Comparison of ENCODE assay signal across 8 cellular contexts in genomic region chr1:203271018-203271743, GRCh38. TPM values are rescaled to one million over a fixed set of nuclear protein-coding genes. Genes with fewer than 3 reads are reported as not detected.
DNase-seq lines count a peak whose midpoint lies in the region; ATAC-seq, FAIRE-seq and TF ChIP-seq lines count a peak whose summit lies in the region.

No MANE protein-coding gene starts in this region.

- H3K4me1 Mint-ChIP-seq in astrocyte (ENCODE audit: low read depth, unreplicated experiment), result peaks cover 4% of the 10 kb centered on the region

- H3K4me3 Mint-ChIP-seq in astrocyte (ENCODE audit: unreplicated experiment), result no peak overlapping the region

- peak overlapping the region; percentile 90 for H3K4me2 ChIP-seq in SU-DHL-6 (ENCODE audit: low read depth, low read length, poor library complexity, severe bottlenecking)
- H3K4me2 ChIP-seq in astrocyte (ENCODE audit: low read length), result peak overlapping the region; percentile 20

- peak overlapping the region; percentile 96 for H3K9ac ChIP-seq in SU-DHL-6 (ENCODE audit: low read length)
- no peak overlapping the region for H3K9ac ChIP-seq in astrocyte (ENCODE audit: low read length)

- H4K20me1 ChIP-seq in SU-DHL-6 (ENCODE audit: low read depth, low read length) (no peaks in the 10 kb centered on the region), astrocyte (ENCODE audit: insufficient read depth, low read length) (no peaks in the 10 kb centered on the region)

- peaks cover 13% of the 10 kb centered on the region; the same call in 1 of the 2 replicates for H3K79me2 ChIP-seq in SU-DHL-6 (ENCODE audit: insufficient read depth, low read length)
- H3K79me2 ChIP-seq in astrocyte (ENCODE audit: insufficient read depth, low read length), result no peaks in the 10 kb centered on the region

- H2AFZ ChIP-seq in SU-DHL-6 (ENCODE audit: low read depth, low read length, severe bottlenecking) (no peak overlapping the region), astrocyte (ENCODE audit: low read depth, low read length) (peak overlapping the region; percentile 63)

- FAIRE-seq in astrocyte (lab: Jason Lieb, UNC), result no peak

- H3K4me1 ChIP-seq in astrocyte (ENCODE audit: insufficient read depth, low read length), result peaks cover 14% of the 10 kb centered on the region

- no peaks in the 10 kb centered on the region for H3K27me3 ChIP-seq in SU-DHL-6 (ENCODE audit: low read length)
- no peaks in the 10 kb centered on the region for H3K27me3 ChIP-seq in astrocyte (ENCODE audit: insufficient read depth, low read length)

- ATAC-seq in HG03095 (IDR thresholded peaks at IDR 0.05; ENCODE audit: unreplicated experiment), result no peak

- no peak overlapping the region for H3K27ac Mint-ChIP-seq in astrocyte (ENCODE audit: unreplicated experiment)

- DNase-seq in EL, result peak; percentile 62
- DNase-seq in HT-29 (ENCODE audit: low spot score), result peak; percentile 62
- peak; percentile 64 for DNase-seq in astrocyte (ENCODE audit: low read depth)
- DNase-seq in kidney tubule cell (ENCODE audit: low spot score), result peak; percentile 66
- peak; percentile 50 for DNase-seq in stimulated activated CD8-positive, alpha-beta memory T cell treated with anti-CD3 and anti-CD28 coated beads, Interleukin-12 subunit alpha, Interleukin-12 subunit beta, amount 100 ng/mL, for 1 hour (ENCODE audit: low read depth)
- DNase-seq in coronary artery (ENCODE audit: low spot score), result no peak

- peaks cover 37% of the 10 kb centered on the region for H3F3A ChIP-seq in SU-DHL-6 (ENCODE audit: insufficient read depth)

- no peak for TF ChIP-seq CTCF in SU-DHL-6 (IDR thresholded peaks at IDR 0.05; ENCODE audit: insufficient read depth, low read length, poor library complexity, severe bottlenecking)
- no peak for TF ChIP-seq CTCF in astrocyte (IDR thresholded peaks at IDR 0.05; ENCODE audit: insufficient read depth, low read depth, low read length)
- no peak for TF ChIP-seq CTCF in coronary artery (IDR thresholded peaks at IDR 0.05)

- no peaks in the 10 kb centered on the region for H3K9me2 ChIP-seq in SU-DHL-6 (replicated peaks; ENCODE audit: insufficient read depth, low read length)

- H3K36me3 Mint-ChIP-seq in astrocyte (ENCODE audit: low read depth, unreplicated experiment), result no peaks in the 10 kb centered on the region

- H3K36me3 ChIP-seq in SU-DHL-6 (ENCODE audit: low read length) (no peaks in the 10 kb centered on the region), astrocyte (ENCODE audit: insufficient read depth, low read length) (no peaks in the 10 kb centered on the region)

- H3K9me3 ChIP-seq in SU-DHL-6 (ENCODE audit: insufficient read depth, low read length), result no peaks in the 10 kb centered on the region
- no peaks in the 10 kb centered on the region for H3K9me3 ChIP-seq in astrocyte (ENCODE audit: insufficient read depth, low read depth, low read length)

- no peak overlapping the region for H3K4me3 ChIP-seq in SU-DHL-6 (ENCODE audit: insufficient read depth, low read length, poor library complexity, severe bottlenecking)
- H3K4me3 ChIP-seq in astrocyte (ENCODE audit: insufficient read depth, low read depth, low read length), result no peak overlapping the region
- H3K4me3 ChIP-seq in coronary artery, result no peak overlapping the region

- no peaks in the 10 kb centered on the region for H3K9me3 Mint-ChIP-seq in astrocyte (ENCODE audit: unreplicated experiment)

- peak overlapping the region; percentile 98 for H3K27ac ChIP-seq in SU-DHL-6 (ENCODE audit: low read depth, low read length)
- H3K27ac ChIP-seq in astrocyte (ENCODE audit: low read depth, low read length), result no peak overlapping the region
- no peak overlapping the region for H3K27ac ChIP-seq in coronary artery

- peaks cover 19% of the 10 kb centered on the region for H3K27me3 Mint-ChIP-seq in astrocyte (ENCODE audit: low read depth, unreplicated experiment)

RNA-seq across cellular contexts. Expression of gene BTG2, which starts 34.1 kb away (rescaled TPM):
- 103 and 116 TPM in 2 replicates for total RNA-seq in HT-29 (2014; rRNA removed; shearing (Covaris generic))
- total RNA-seq in astrocyte, result 46.4 and 58.3 TPM in 2 replicates

RNA-seq across cellular contexts. Expression of gene CHIT1, which starts 41.7 kb away (rescaled TPM):
- not detected in 2 replicates for total RNA-seq in HT-29 (2014; rRNA removed; shearing (Covaris generic))
- total RNA-seq in astrocyte, result not detected in 2 replicates
